ENCODE assay signal across 8 cellular contexts in genomic region chr1:206684003-206684402, GRCh38. TPM values are rescaled to one million over a fixed set of nuclear protein-coding genes. Genes with fewer than 3 reads are reported as not detected.
DNase-seq lines count a peak whose midpoint lies in the region; ATAC-seq, FAIRE-seq and TF ChIP-seq lines count a peak whose summit lies in the region.

No MANE protein-coding gene starts in this region.

- peak overlapping the region; percentile 84 for H3K4me3 Mint-ChIP-seq in chondrocyte (ENCODE audit: unreplicated experiment)
- peak overlapping the region; percentile 56 to 92 (median 79) for H3K4me3 Mint-ChIP-seq in naive B cell

- H3K9ac ChIP-seq in HUES48 (ENCODE audit: low read depth, low read length) = no peak overlapping the region

- H3K27me3 Mint-ChIP-seq in chondrocyte (ENCODE audit: low read depth) (peaks cover 9% of the 10 kb centered on the region), naive B cell (peaks cover 0 to 1% (median 0%) of the 10 kb centered on the region in 3 donors)

- FAIRE-seq in small intestine (lab: Jason Lieb, UNC) = no peak

- DNase-seq in AG04450 (ENCODE audit: low read depth, low spot score) = no peak
- no peak for DNase-seq in chondrocyte (ENCODE audit: low spot score)
- DNase-seq in naive B cell = no peak
- no peak for DNase-seq in putamen (ENCODE audit: low spot score)
- DNase-seq in DMS53 (lab: John Stamatoyannopoulos, UW) = no peak
- no peak for DNase-seq in germinal center (ENCODE audit: low spot score)
- no peak for DNase-seq in small intestine

- H3K27me3 ChIP-seq in AG04450 (ENCODE audit: control insufficient read depth, insufficient read depth, low read length) (no peaks in the 10 kb centered on the region), HUES48 (ENCODE audit: control insufficient read depth, insufficient read depth, low read length) (peaks cover 39% of the 10 kb centered on the region), small intestine (ENCODE audit: control insufficient read depth in 2 of 2, insufficient read depth in 2 of 2, low read length in 2 of 2) (no peaks in the 10 kb centered on the region)

- POLR2A ChIA-PET in AG04450 (lab: Yijun Ruan, JAX) = interaction anchor here (1.0 kb wide), 1 partner anchor 9 kb away, joined by 5 read pairs; no protein-coding TSS in a partner anchor

- peaks cover 30% of the 10 kb centered on the region for H3K4me1 ChIP-seq in HUES48 (ENCODE audit: control insufficient read depth, insufficient read depth, low read length)
- peaks cover 15 to 26% of the 10 kb centered on the region in 2 donors for H3K4me1 ChIP-seq in small intestine (ENCODE audit: control insufficient read depth in 2 of 2, insufficient read depth in 1 of 2, low read depth in 1 of 2, low read length in 1 of 2)

- H3K4me3 ChIP-seq in AG04450 (ENCODE audit: low read depth, low read length) = peak overlapping the region; percentile 77; the same call in 1 of the 2 replicates
- peak overlapping the region; percentile 60 for H3K4me3 ChIP-seq in HUES48 (ENCODE audit: low read depth, low read length)
- no peak overlapping the region for H3K4me3 ChIP-seq in small intestine (ENCODE audit: low read depth in 1 of 2, low read length in 2 of 2)

- WGBS in small intestine, 3 donors = 21 to 49% (median 25%) methylated on average over 8 of the region's 8 CpGs

- no peaks in the 10 kb centered on the region for H3K36me3 Mint-ChIP-seq in chondrocyte (ENCODE audit: low read depth)
- H3K36me3 Mint-ChIP-seq in naive B cell = no peaks in the 10 kb centered on the region

- H3K4me1 Mint-ChIP-seq in chondrocyte (ENCODE audit: low read depth) (peaks cover 35% of the 10 kb centered on the region), naive B cell (peaks cover 72 to 82% (median 78%) of the 10 kb centered on the region in 3 donors)

- H3K9me3 ChIP-seq in AG04450 (ENCODE audit: control insufficient read depth, insufficient read depth, low read length) = no peaks in the 10 kb centered on the region
- H3K9me3 ChIP-seq in HUES48 (ENCODE audit: control insufficient read depth, insufficient read depth, low read length) = no peaks in the 10 kb centered on the region
- no peaks in the 10 kb centered on the region for H3K9me3 ChIP-seq in small intestine (ENCODE audit: control insufficient read depth, low read depth)

- TF ChIP-seq CTCF in AG04450 (IDR thresholded peaks at IDR 0.05; ENCODE audit: low read depth, low read length) = no peak
- no peak for TF ChIP-seq CTCF in chondrocyte (IDR thresholded peaks at IDR 0.05)

- no peak for ATAC-seq in naive B cell (ENCODE audit: low read depth in 2 of 2)

- H3K9me3 Mint-ChIP-seq in chondrocyte (ENCODE audit: low read depth) = no peaks in the 10 kb centered on the region
- no peaks in the 10 kb centered on the region for H3K9me3 Mint-ChIP-seq in naive B cell

- H3K27ac Mint-ChIP-seq in chondrocyte (ENCODE audit: unreplicated experiment) (no peak overlapping the region), naive B cell (peak overlapping the region in 3 of 6 donors; percentile 38 to 95 (median 89))

- H3K27ac ChIP-seq in AG04450 (ENCODE audit: low read depth, low read length) (no peak overlapping the region), HUES48 (ENCODE audit: low read depth, low read length) (no peak overlapping the region), small intestine (ENCODE audit: low read depth in 1 of 2, low read length in 1 of 2) (peak overlapping the region in 1 of 2 donors; percentile 2)

- CTCF ChIA-PET in AG04450 (lab: Charles Lee) = interaction anchor here (0.7 to 1.9 kb wide), 2 partner anchors 20 kb away, joined by 6 to 9 read pairs; no protein-coding TSS in a partner anchor

- no peaks in the 10 kb centered on the region for H3K36me3 ChIP-seq in HUES48 (ENCODE audit: control insufficient read depth, insufficient read depth, low read length)
- H3K36me3 ChIP-seq in small intestine (ENCODE audit: control insufficient read depth in 2 of 2, insufficient read depth in 2 of 2, low read length in 2 of 2) = no peaks in the 10 kb centered on the region

RNA-seq across cellular contexts. Expression of gene MAPKAPK2, which starts 0.7 kb away (rescaled TPM):
- polyA plus RNA-seq in AG04450 (2011; rRNA removed) (64.9 and 76.2 TPM in 2 replicates), naive B cell (ENCODE audit: low read depth in 6 of 6) (1 to 10 TPM; 1.7 to 3.6 (median 2.8) TPM), small intestine (10 to 100 TPM; 56.4 to 93.5 (median 85.0) TPM)
- polyA minus RNA-seq in AG04450 (2011; rRNA and poly(A)+ RNA removed) = 67.5 and 79.1 TPM in 2 replicates
- total RNA-seq in chondrocyte = 66.6 to 88.0 TPM (median 87.9 TPM) in 3 replicates

RNA-seq across cellular contexts. Expression of gene DYRK3, which starts 48.7 kb away (rescaled TPM):
- polyA plus RNA-seq in AG04450 (2011; rRNA removed) = 13.4 and 13.8 TPM in 2 replicates
- 11.4 and 16.4 TPM in 2 replicates for polyA minus RNA-seq in AG04450 (2011; rRNA and poly(A)+ RNA removed)
- total RNA-seq in chondrocyte = 4.8 to 6.6 TPM (median 5.7 TPM) in 3 replicates
- not detected for polyA plus RNA-seq in naive B cell (ENCODE audit: low read depth in 6 of 6)
- polyA plus RNA-seq in small intestine = 1 to 10 TPM in 1 of 3 donors, under 1 TPM in 2; 0.45 to 1.7 (median 0.54) TPM

Comparison
In these comparisons a context has a peak if more than half of its experiments do, and no peak if none do; other contexts are left out.
1. H3K4me3 ChIP-seq: peak in AG04450 (single experiment) and HUES48 (single experiment); none in small intestine (0 of 2).
2. RNA of gene MAPKAPK2, which starts 0.7 kb away (polyA plus RNA-seq): 56.4 to 93.5 TPM in small intestine and 64.9 to 76.2 TPM in AG04450; 1.7 to 3.6 TPM in naive B cell; every median in the first group is over 10 times any median in the second.